In genomic region chr15:97030251-97030650, GRCh38 we compare ENCODE assay signal across 1 cellular context.
TF ChIP-seq lines count a peak whose summit lies in the region.

No MANE protein-coding gene starts in this region.

TF ChIP-seq in GM23338, 12 proteins besides CTCF, POLR2A, EP300 and RAD21 (continued from another document):
- TF ChIP-seq ZNF462 (CRISPR knock-in tag; IDR thresholded peaks at IDR 0.05), result no peak
- no peak for TF ChIP-seq EZH2 (IDR thresholded peaks at IDR 0.05; ENCODE audit: low read depth, unreplicated experiment)
- TF ChIP-seq JUNB (IDR thresholded peaks at IDR 0.05; ENCODE audit: unreplicated experiment), result no peak
- TF ChIP-seq REST (IDR thresholded peaks at IDR 0.05; ENCODE audit: unreplicated experiment), result no peak
- TF ChIP-seq EZH2phosphoT487 (IDR thresholded peaks at IDR 0.05; ENCODE audit: unreplicated experiment), result no peak
- TF ChIP-seq STAT1 (IDR thresholded peaks at IDR 0.05; ENCODE audit: unreplicated experiment), result no peak
- no peak for TF ChIP-seq ETS1 (IDR thresholded peaks at IDR 0.05)
- no peak for TF ChIP-seq ZNF331 (CRISPR knock-in tag; IDR thresholded peaks at IDR 0.05; ENCODE audit: low read depth)
- no peak for TF ChIP-seq ZNF114 (CRISPR knock-in tag; IDR thresholded peaks at IDR 0.05)
